In genomic region chr22:50102946-50103345, GRCh38 we compare ENCODE assay signal across 11 cellular contexts. TPM values are rescaled to one million over a fixed set of nuclear protein-coding genes. Genes with fewer than 3 reads are reported as not detected.
DNase-seq lines count a peak whose midpoint lies in the region; ATAC-seq, FAIRE-seq and TF ChIP-seq lines count a peak whose summit lies in the region.
"Had no signal": no experiment of that assay in that cellular context is flagged by ENCODE, and none has a peak within 500 bp of the region (broad histone marks: within the 10 kb centered on the region; RNA-seq: fewer than 3 reads in every experiment).

No MANE protein-coding gene starts in this region.

- H3K9me3 ChIP-seq in GM12878 (replicated peaks; ENCODE audit: control insufficient read depth, insufficient read depth, low read length) = no peaks in the 10 kb centered on the region
- H3K9me3 ChIP-seq in neuronal stem cell (replicated peaks in 1 of 2; ENCODE audit: control insufficient read depth in 2 of 2, insufficient read depth in 1 of 2, low read depth in 1 of 2, low read length in 2 of 2) = no peaks in the 10 kb centered on the region
- no peaks in the 10 kb centered on the region for H3K9me3 ChIP-seq in suprapubic skin
- H3K9me3 ChIP-seq: MG63 had no signal

- H2BK15ac ChIP-seq in neuronal stem cell (ENCODE audit: low read length) = no peak overlapping the region

- intact Hi-C loops in GM12878 (cut with micrococcal nuclease; ENCODE audit: unreplicated experiment) = no loop called here

- TF ChIP-seq CTCF in LNCaP clone FGC (IDR thresholded peaks at IDR 0.05; ENCODE audit: control insufficient read depth, extremely low read depth, insufficient read depth) = peak; percentile 39
- no peak for TF ChIP-seq CTCF in GM12878 (IDR thresholded peaks at IDR 0.05 in 2 of 3, conservative IDR thresholded peaks at IDR 0.05 in 1 of 3; ENCODE audit: control insufficient read depth in 2 of 3, extremely low read depth in 1 of 3, insufficient read depth in 1 of 3, low read depth in 3 of 3, low read length in 3 of 3)
- no peak for TF ChIP-seq CTCF in suprapubic skin (IDR thresholded peaks at IDR 0.05)

- H3K4me1 ChIP-seq in GM12878 (ENCODE audit: control insufficient read depth, insufficient read depth, low read length) (peaks cover 8% of the 10 kb centered on the region), neuronal stem cell (ENCODE audit: control insufficient read depth in 2 of 2, insufficient read depth in 1 of 2, low read depth in 1 of 2, low read length in 2 of 2) (peaks cover 2 to 11% of the 10 kb centered on the region in 2 donors), suprapubic skin (no peaks in the 10 kb centered on the region)

- H4K8ac ChIP-seq in neuronal stem cell (ENCODE audit: low read depth, low read length) = no peak overlapping the region

- no peak overlapping the region for H3K27ac ChIP-seq in GM12878 (ENCODE audit: control insufficient read depth, insufficient read depth)
- no peak overlapping the region for H3K27ac ChIP-seq in neuronal stem cell (replicated peaks; ENCODE audit: low read length)
- no peak overlapping the region for H3K27ac ChIP-seq in suprapubic skin

- ATAC-seq in GM12878 (peak; percentile 71), HG03442 (IDR thresholded peaks at IDR 0.05; ENCODE audit: unreplicated experiment) (no peak)

- H2AK5ac ChIP-seq in neuronal stem cell (ENCODE audit: low read depth, low read length) = peak overlapping the region; percentile 68

- POLR2A ChIA-PET in GM12878 (lab: Charles Lee) = no interaction called here

- no peak overlapping the region for H3K4ac ChIP-seq in neuronal stem cell (ENCODE audit: low read length)

- no peak for TF ChIP-seq RAD21 in GM12878 (IDR thresholded peaks at IDR 0.05; ENCODE audit: insufficient read depth, low read depth, low read length)

- in situ Hi-C loops in GM12878 (cut with MboI) = no loop called here

- no peaks in the 10 kb centered on the region for H3K36me3 ChIP-seq in GM12878 (ENCODE audit: control insufficient read depth in 2 of 2, insufficient read depth in 2 of 2, low read length in 1 of 2)
- no peaks in the 10 kb centered on the region for H3K36me3 ChIP-seq in neuronal stem cell (replicated peaks in 1 of 2; ENCODE audit: control insufficient read depth in 2 of 2, insufficient read depth in 2 of 2, low read length in 2 of 2)
- no peaks in the 10 kb centered on the region for H3K36me3 ChIP-seq in suprapubic skin
- H3K36me3 ChIP-seq: MG63 had no signal

- H2BK5ac ChIP-seq in neuronal stem cell (ENCODE audit: low read length) = peak overlapping the region; percentile 6

- no peaks in the 10 kb centered on the region for H3K79me1 ChIP-seq in neuronal stem cell (ENCODE audit: low read depth, low read length)

- WGBS in GM12878 (ENCODE audit: insufficient coverage, insufficient replicate concordance, low lambda C conversion rate, missing lambda C conversion rate) = 29% methylated on average over 11 of the region's 11 CpGs
- WGBS in neuronal stem cell (ENCODE audit: extremely low coverage in 2 of 2, insufficient read length in 2 of 2, insufficient replicate concordance in 1 of 2), 2 donors = no CpG with 5 or more reads among the region's 11 CpGs
- WGBS in suprapubic skin = 43% methylated on average over 11 of the region's 11 CpGs

- H3K79me2 ChIP-seq in GM12878 (ENCODE audit: control insufficient read depth, insufficient read depth, low read length) = no peaks in the 10 kb centered on the region

- H3K4me3 ChIP-seq in LNCaP clone FGC (ENCODE audit: low read depth, low read length) (no peak overlapping the region), GM12878 (no peak overlapping the region), neuronal stem cell (ENCODE audit: low read length in 2 of 2) (peak overlapping the region in 1 of 2 donors; percentile 52), suprapubic skin (no peak overlapping the region)
- H3K4me3 ChIP-seq: MG63 had no signal

- H3K9ac ChIP-seq in GM12878 (ENCODE audit: control insufficient read depth, insufficient read depth, low read length) (no peak overlapping the region), neuronal stem cell (ENCODE audit: low read depth, low read length, poor library complexity) (peak overlapping the region; percentile 55)

- no peak overlapping the region for H2BK12ac ChIP-seq in neuronal stem cell (ENCODE audit: low read length)

- peak overlapping the region; percentile 82 for H2BK120ac ChIP-seq in neuronal stem cell (ENCODE audit: low read depth, low read length)

- no peaks in the 10 kb centered on the region for H3K27me3 ChIP-seq in GM12878 (replicated peaks in 1 of 2; ENCODE audit: control insufficient read depth in 2 of 2, insufficient read depth in 2 of 2, low read length in 1 of 2)
- H3K27me3 ChIP-seq in neuronal stem cell (ENCODE audit: control insufficient read depth in 3 of 3, insufficient read depth in 3 of 3, low read depth in 1 of 3, low read length in 3 of 3) = peaks cover 0 to 2% (median 0%) of the 10 kb centered on the region in 3 experiments
- peaks cover 9% of the 10 kb centered on the region for H3K27me3 ChIP-seq in suprapubic skin
- H3K27me3 ChIP-seq: MG63 had no signal

- H4K20me1 ChIP-seq in GM12878 (ENCODE audit: control insufficient read depth, insufficient read depth) = no peaks in the 10 kb centered on the region

- SMC1A ChIA-PET in GM12878 (lab: Charles Lee; ENCODE audit: uncharacterized antibody, unreplicated experiment) = no interaction called here

- no peak overlapping the region for H3K14ac ChIP-seq in neuronal stem cell (ENCODE audit: low read length)

- FAIRE-seq in GM12878 (lab: Jason Lieb, UNC) = peak; percentile 59
- FAIRE-seq: small intestine had no signal

- H2AFZ ChIP-seq in GM12878 (ENCODE audit: control insufficient read depth, low read depth, low read length) = peak overlapping the region; percentile 6; the same call in 1 of the 2 replicates
- H2AFZ ChIP-seq in neuronal stem cell (ENCODE audit: low read length) = no peak overlapping the region

- TF ChIP-seq EP300 in GM12878 (IDR thresholded peaks at IDR 0.05; ENCODE audit: borderline replicate concordance in 1 of 2, control insufficient read depth in 1 of 2, low read depth in 2 of 2, low read length in 2 of 2) (no peak), suprapubic skin (IDR thresholded peaks at IDR 0.05) (no peak)

- H3K4me2 ChIP-seq in GM12878 (ENCODE audit: control insufficient read depth, insufficient read depth) (no peak overlapping the region), neuronal stem cell (ENCODE audit: insufficient read depth, low read length, poor library complexity, severe bottlenecking) (no peak overlapping the region)

- H3K18ac ChIP-seq in neuronal stem cell (ENCODE audit: low read length) = peak overlapping the region; percentile 67

- no peak overlapping the region for H4K91ac ChIP-seq in neuronal stem cell (ENCODE audit: low read depth, low read length, poor library complexity)

- H3K23ac ChIP-seq in neuronal stem cell (ENCODE audit: low read depth, low read length, poor library complexity) = no peak overlapping the region

- CTCF ChIA-PET in GM12878 (lab: Yijun Ruan, JAX) = no interaction called here

- BruUV-seq in GM12878 (replicated peaks; lab: Mats Ljungman, UMichigan) = no TSS peak

- RAD21 ChIA-PET in GM12878 (lab: Charles Lee; ENCODE audit: unreplicated experiment) = interaction anchor here (0.9 kb wide), 1 partner anchor 88 kb away, joined by 3 read pairs; no protein-coding TSS in a partner anchor

- peak; percentile 3 for DNase-seq in NCI-H1105 treated with DMSO at 0.1 percent for 48 hours (lab: John Stamatoyannopoulos, UW)
- no peak for DNase-seq in NCI-H1105 (lab: John Stamatoyannopoulos, UW)
- peak; percentile 4 for DNase-seq in LNCaP clone FGC (ENCODE audit: low read depth)
- no peak for DNase-seq in GM12878 (ENCODE audit: low read depth, low spot score)
- no peak for DNase-seq in neuronal stem cell (ENCODE audit: low spot score)
- no peak for DNase-seq in suprapubic skin (ENCODE audit: low spot score in 2 of 2)
- DNase-seq in NCI-H1694 (lab: John Stamatoyannopoulos, UW) = no peak
- DNase-seq: MG63, small intestine had no signal

- TF ChIP-seq POLR2A in GM12878 (IDR thresholded peaks at IDR 0.05; ENCODE audit: low read depth, low read length) (no peak), suprapubic skin (IDR thresholded peaks at IDR 0.05) (no peak)

RNA-seq across cellular contexts. Expression of gene MOV10L1, which starts 13.1 kb away (rescaled TPM):
- not detected in 2 replicates for total RNA-seq in GM12878 (2013; cell fraction: nucleolus; rRNA removed)
- total RNA-seq in GM12878 (2014; rRNA removed) (not detected in 2 replicates), GM12878 (2014; rRNA removed; fragmentation: Illumina TruSeq; extraction: Trizol) (not detected in 2 replicates), GM12878 (2021) (not detected in 2 replicates), suprapubic skin (under 1 TPM in 2 of 4 donors, not detected in 2; 0.68 to 0.80 TPM)
- polyA plus RNA-seq in GM12878 (2011; ENCODE audit: low read depth) = not detected
- polyA plus RNA-seq in GM12878 (2011; rRNA removed) (not detected in 2 replicates), GM12878 (2014; fragmentation: Illumina TruSeq; extraction: Trizol) (not detected in 2 replicates), GM12878 (2014; fragmentation: Nextera tagmentation; extraction: Ambion mirVana) (not detected), GM12878 (2014; rRNA removed) (0.22 TPM in 1 of 2 replicates, not detected in the other), GM12878 (2016; fragmentation: Nextera tagmentation; extraction: Ambion mirVana) (not detected)
- polyA plus RNA-seq in GM12878 (2011; cell fraction: cytosol; rRNA removed) = not detected in 2 replicates
- not detected in 2 replicates for polyA plus RNA-seq in GM12878 (2011; cell fraction: nucleus; rRNA removed)
- polyA plus RNA-seq in GM12878 (2012) = 0.10 and 0.18 TPM in 2 replicates
- not detected in 2 replicates for polyA minus RNA-seq in GM12878 (2011; rRNA and poly(A)+ RNA removed)
- polyA minus RNA-seq in GM12878 (2011; cell fraction: cytosol; rRNA and poly(A)+ RNA removed) = not detected in 2 replicates
- not detected in 2 replicates for polyA minus RNA-seq in GM12878 (2011; cell fraction: nucleus; rRNA and poly(A)+ RNA removed)
- 0.03 TPM for polyA plus RNA-seq in neuronal stem cell (2013, experiment 1 of 2)
- 0.07 TPM for polyA plus RNA-seq in neuronal stem cell (2013, experiment 2 of 2)

RNA-seq across cellular contexts. Expression of gene MLC1, which starts 17.7 kb away (rescaled TPM):
- total RNA-seq in GM12878 (2013; cell fraction: nucleolus; rRNA removed) = not detected in 2 replicates
- total RNA-seq in GM12878 (2014; rRNA removed) (not detected in 2 replicates), GM12878 (2014; rRNA removed; fragmentation: Illumina TruSeq; extraction: Trizol) (not detected in 2 replicates), GM12878 (2021) (not detected in 2 replicates), suprapubic skin (1 to 10 TPM in 1 of 4 donors, under 1 TPM in 3; 0.49 to 3.4 (median 0.70) TPM)
- not detected for polyA plus RNA-seq in GM12878 (2011; ENCODE audit: low read depth)
- polyA plus RNA-seq in GM12878 (2011; rRNA removed) (0.07 TPM in 1 of 2 replicates, not detected in the other), GM12878 (2014; fragmentation: Illumina TruSeq; extraction: Trizol) (0.03 TPM in 1 of 2 replicates, not detected in the other), GM12878 (2014; fragmentation: Nextera tagmentation; extraction: Ambion mirVana) (not detected), GM12878 (2014; rRNA removed) (not detected in 2 replicates), GM12878 (2016; fragmentation: Nextera tagmentation; extraction: Ambion mirVana) (under 1 TPM in 1 of 2 experiments, not detected in 1; 0.15 TPM)
- 0.10 TPM in 2 replicates for polyA plus RNA-seq in GM12878 (2011; cell fraction: cytosol; rRNA removed)
- polyA plus RNA-seq in GM12878 (2011; cell fraction: nucleus; rRNA removed) = 0.07 and 0.12 TPM in 2 replicates
- 0.08 and 0.29 TPM in 2 replicates for polyA plus RNA-seq in GM12878 (2012)
- polyA minus RNA-seq in GM12878 (2011; rRNA and poly(A)+ RNA removed) = 0.05 TPM in 1 of 2 replicates, not detected in the other
- not detected in 2 replicates for polyA minus RNA-seq in GM12878 (2011; cell fraction: cytosol; rRNA and poly(A)+ RNA removed)
- not detected in 2 replicates for polyA minus RNA-seq in GM12878 (2011; cell fraction: nucleus; rRNA and poly(A)+ RNA removed)
- polyA plus RNA-seq in neuronal stem cell (2013, experiment 1 of 2) = 0.07 TPM
- 0.04 TPM for polyA plus RNA-seq in neuronal stem cell (2013, experiment 2 of 2)

RNA-seq across cellular contexts. Expression of gene TTLL8, which starts 44.8 kb away (rescaled TPM):
- not detected in 2 replicates for total RNA-seq in GM12878 (2013; cell fraction: nucleolus; rRNA removed)
- total RNA-seq in GM12878 (2014; rRNA removed) (not detected in 2 replicates), GM12878 (2014; rRNA removed; fragmentation: Illumina TruSeq; extraction: Trizol) (not detected in 2 replicates), GM12878 (2021) (not detected in 2 replicates), suprapubic skin (not detected)
- not detected for polyA plus RNA-seq in GM12878 (2011; ENCODE audit: low read depth)
- polyA plus RNA-seq in GM12878 (2011; rRNA removed) (not detected in 2 replicates), GM12878 (2014; fragmentation: Illumina TruSeq; extraction: Trizol) (not detected in 2 replicates), GM12878 (2014; fragmentation: Nextera tagmentation; extraction: Ambion mirVana) (not detected), GM12878 (2014; rRNA removed) (not detected in 2 replicates), GM12878 (2016; fragmentation: Nextera tagmentation; extraction: Ambion mirVana) (not detected)
- polyA plus RNA-seq in GM12878 (2011; cell fraction: cytosol; rRNA removed) = not detected in 2 replicates
- not detected in 2 replicates for polyA plus RNA-seq in GM12878 (2011; cell fraction: nucleus; rRNA removed)
- not detected in 2 replicates for polyA plus RNA-seq in GM12878 (2012)
- not detected in 2 replicates for polyA minus RNA-seq in GM12878 (2011; rRNA and poly(A)+ RNA removed)
- not detected in 2 replicates for polyA minus RNA-seq in GM12878 (2011; cell fraction: cytosol; rRNA and poly(A)+ RNA removed)
- polyA minus RNA-seq in GM12878 (2011; cell fraction: nucleus; rRNA and poly(A)+ RNA removed) = not detected in 2 replicates
- polyA plus RNA-seq in neuronal stem cell (2013, experiment 1 of 2) = 0.06 TPM
- 0.01 TPM for polyA plus RNA-seq in neuronal stem cell (2013, experiment 2 of 2)
- total RNA-seq: A172 had no signal
- polyA plus RNA-seq: small intestine had no signal

Comparison
In these comparisons a context has a peak if more than half of its experiments do, and no peak if none do; other contexts are left out.
1. DNase-seq: peak in NCI-H1105 treated with DMSO at 0.1 percent for 48 hours (single experiment) and LNCaP clone FGC (single experiment); none in NCI-H1105 (single experiment), GM12878 (single experiment), neuronal stem cell (single experiment), suprapubic skin (0 of 2) and NCI-H1694 (single experiment).